In genomic region chr7:39488467-39489393, GRCh38 we compare ENCODE assay signal across 24 cellular contexts.
"Had no signal": no experiment of that assay in that cellular context is flagged by ENCODE, and none has a peak within 500 bp of the region (broad histone marks: within the 10 kb centered on the region; RNA-seq: fewer than 3 reads in every experiment).

No MANE protein-coding gene starts in this region.

- H3K4me3 Mint-ChIP-seq: activated CD4-positive, alpha-beta memory T cell treated with anti-CD3 and anti-CD28 coated beads for 36 hours; activated naive CD8-positive, alpha-beta T cell; naive thymus-derived CD8-positive, alpha-beta T cell had no signal

- H3K36me3 ChIP-seq: esophagus squamous epithelium, heart right ventricle, lower lobe of right lung, spleen, stomach, thyroid gland had no signal

- H3K4me3 ChIP-seq: body of pancreas, esophagus squamous epithelium, heart right ventricle, lower lobe of right lung, spleen, stomach, thyroid gland had no signal

- H3K27ac Mint-ChIP-seq: activated CD4-positive, alpha-beta memory T cell treated with anti-CD3 and anti-CD28 coated beads for 36 hours; activated naive CD8-positive, alpha-beta T cell; activated T-helper 2 cell treated with anti-CD3 and anti-CD28 coated beads, Interferon-gamma antibody, Interleukin-2, Interleukin-4, amounts not matched to agents 10 μg/mL and 5 μg/mL and 100 μg/mL, durations not matched to agents 14 hours and 24 hours and 36 hours; naive thymus-derived CD8-positive, alpha-beta T cell had no signal

- H3K27me3 ChIP-seq: body of pancreas, thyroid gland had no signal

- H3K36me3 Mint-ChIP-seq: activated CD4-positive, alpha-beta memory T cell treated with anti-CD3 and anti-CD28 coated beads for 36 hours; activated naive CD8-positive, alpha-beta T cell; naive thymus-derived CD8-positive, alpha-beta T cell had no signal

- FAIRE-seq: colon had no signal

- ATAC-seq: body of pancreas; heart right ventricle; left lobe of liver; lower lobe of right lung; naive thymus-derived CD8-positive, alpha-beta T cell; right cardiac atrium had no signal

- H3K9me3 Mint-ChIP-seq: activated CD4-positive, alpha-beta memory T cell treated with anti-CD3 and anti-CD28 coated beads for 36 hours; activated T-helper 2 cell treated with anti-CD3 and anti-CD28 coated beads, Interferon-gamma antibody, Interleukin-2, Interleukin-4, amounts not matched to agents 10 μg/mL and 5 μg/mL and 100 μg/mL, durations not matched to agents 14 hours and 24 hours and 36 hours had no signal

- H3K27ac ChIP-seq: body of pancreas, esophagus squamous epithelium, heart right ventricle, lower lobe of right lung, spleen, stomach, thyroid gland had no signal

- DNase-seq: activated CD4-positive, alpha-beta memory T cell treated with anti-CD3 and anti-CD28 coated beads for 36 hours; activated CD4-positive, alpha-beta T cell treated with anti-CD3 and anti-CD28 coated beads for 48 hours; activated CD8-positive, alpha-beta memory T cell treated with anti-CD3 and anti-CD28 coated beads, Interleukin-2, amount 50 U/mL, for 4 hours; activated T-cell treated with anti-CD3 and anti-CD28 coated beads, Interleukin-2, amount 50 U/mL, for 1 hour; anterior cingulate cortex; body of pancreas; dermis blood vessel endothelial cell; effector CD4-positive, alpha-beta T cell; esophagus squamous epithelium; foreskin melanocyte; heart right ventricle; kidney glomerular epithelial cell; lower lobe of right lung; mesenchymal stem cell; naive thymus-derived CD8-positive, alpha-beta T cell; posterior cingulate gyrus; right cardiac atrium; spleen; stomach; thyroid gland had no signal

- H3K9me3 ChIP-seq: body of pancreas, esophagus squamous epithelium, heart right ventricle, lower lobe of right lung, spleen, stomach, thyroid gland had no signal

- H3K4me1 ChIP-seq: body of pancreas, esophagus squamous epithelium, heart right ventricle, lower lobe of right lung, spleen, stomach, thyroid gland had no signal
